27 cellular contexts compared by ENCODE assay signal in the genomic region with DNA sequence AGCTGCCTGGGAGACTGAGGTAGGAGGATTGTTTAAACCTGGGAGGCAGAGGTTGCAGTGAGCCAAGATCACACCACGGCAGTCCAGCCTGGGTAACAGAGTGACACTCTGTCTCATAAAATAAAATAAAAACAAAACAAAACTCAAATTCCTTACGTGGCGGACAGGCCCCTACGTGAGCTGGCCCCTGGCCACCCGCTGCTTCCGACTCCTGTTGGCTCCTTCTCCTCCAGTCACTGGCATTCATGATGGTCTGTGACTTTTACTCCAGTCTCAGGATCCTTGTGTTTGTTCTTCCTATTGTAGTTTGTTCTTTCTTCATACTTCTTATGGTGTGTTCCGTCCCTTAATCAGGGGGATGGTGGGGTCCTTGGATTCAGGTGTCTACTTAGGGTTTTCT.
"Had no signal": no experiment of that assay in that cellular context is flagged by ENCODE, and none has a peak within 500 bp of the region (broad histone marks: within the 10 kb centered on the region; RNA-seq: fewer than 3 reads in every experiment).

No MANE protein-coding gene starts in this region.

- H3K27ac ChIP-seq: neutrophil, pancreas, psoas muscle, skin epidermis, stomach, thoracic aorta, thyroid gland, tibial nerve, upper lobe of right lung, uterus had no signal

- H3K4me1 ChIP-seq: pancreas, psoas muscle, stomach, tibial nerve, upper lobe of right lung, uterus had no signal

- H3K36me3 Mint-ChIP-seq: naive thymus-derived CD4-positive, alpha-beta T cell; natural killer cell; stimulated activated effector memory CD8-positive, alpha-beta T cell treated with anti-CD3 and anti-CD28 coated beads, Interleukin-12 subunit alpha, Interleukin-12 subunit beta, amount 100 ng/mL, for 72 hours; stimulated activated naive B cell treated with anti-CD40 and anti-IgM and Interleukin-4, amounts not matched to agents 10 μg/mL and 1 μg/mL and 100 μg/mL, for 72 hours; type B pancreatic cell had no signal

- H3K27ac Mint-ChIP-seq: naive thymus-derived CD4-positive, alpha-beta T cell; natural killer cell; stimulated activated effector memory CD8-positive, alpha-beta T cell treated with anti-CD3 and anti-CD28 coated beads, Interleukin-12 subunit alpha, Interleukin-12 subunit beta, amount 100 ng/mL, for 72 hours; stimulated activated naive B cell treated with anti-CD40 and anti-IgM and Interleukin-4, amounts not matched to agents 10 μg/mL and 1 μg/mL and 100 μg/mL, for 72 hours; stimulated activated naive CD8-positive, alpha-beta T cell treated with anti-CD3 and anti-CD28 coated beads, Interleukin-15, Interleukin-2, amounts not matched to agents 100 ng/mL and 50 ng/mL, for 24 hours; type B pancreatic cell had no signal

- H3K4me3 ChIP-seq: pancreas, psoas muscle, skin epidermis, smooth muscle cell, stomach, thoracic aorta, thyroid gland, tibial nerve, upper lobe of right lung, uterus had no signal

- DNase-seq: naive thymus-derived CD4-positive, alpha-beta T cell; natural killer cell; nucleus accumbens; pancreas; psoas muscle; right cardiac atrium; stimulated activated CD4-positive, alpha-beta T cell treated with anti-CD3 and anti-CD28 coated beads, Interleukin-15, amount 100 ng/mL, for 24 hours; stimulated activated CD4-positive, alpha-beta T cell treated with anti-CD3 and anti-CD28 coated beads, Interleukin-2, amount 100 ng/mL, for 24 hours; stimulated activated CD4-positive, alpha-beta T cell treated with anti-CD3 and anti-CD28 coated beads, Interleukin-2, amount 100 ng/mL, for 48 hours; stimulated activated CD4-positive, alpha-beta T cell treated with anti-CD3 and anti-CD28 coated beads, Interleukin-4, amount 100 ng/mL, for 24 hours; stimulated activated naive B cell treated with anti-CD40 and anti-IgM and Interleukin-4, amounts not matched to agents 10 μg/mL and 1 μg/mL and 100 μg/mL, for 72 hours; stimulated activated naive CD4-positive, alpha-beta T cell treated with Interleukin-2 at 50 U/mL for 16 hours; stomach; thyroid gland; upper lobe of right lung; uterus had no signal

- H3K4me1 Mint-ChIP-seq: naive thymus-derived CD4-positive, alpha-beta T cell; natural killer cell; stimulated activated effector memory CD8-positive, alpha-beta T cell treated with anti-CD3 and anti-CD28 coated beads, Interleukin-12 subunit alpha, Interleukin-12 subunit beta, amount 100 ng/mL, for 72 hours; stimulated activated naive B cell treated with anti-CD40 and anti-IgM and Interleukin-4, amounts not matched to agents 10 μg/mL and 1 μg/mL and 100 μg/mL, for 72 hours had no signal

- ATAC-seq: naive thymus-derived CD4-positive, alpha-beta T cell; natural killer cell; pancreas; psoas muscle; right cardiac atrium; sciatic nerve; stimulated activated effector memory CD8-positive, alpha-beta T cell treated with anti-CD3 and anti-CD28 coated beads, Interleukin-12 subunit alpha, Interleukin-12 subunit beta, amount 100 ng/mL, for 72 hours; stimulated activated naive B cell treated with anti-CD40 and anti-IgM and Interleukin-4, amounts not matched to agents 10 μg/mL and 1 μg/mL and 100 μg/mL, for 72 hours; upper lobe of right lung had no signal

- H3K27me3 ChIP-seq: neutrophil, pancreas, stomach, thyroid gland, tibial nerve, upper lobe of right lung, uterus had no signal

- H3K4me3 Mint-ChIP-seq: naive thymus-derived CD4-positive, alpha-beta T cell; natural killer cell; nephron; neural crest cell; stimulated activated effector memory CD8-positive, alpha-beta T cell treated with anti-CD3 and anti-CD28 coated beads, Interleukin-12 subunit alpha, Interleukin-12 subunit beta, amount 100 ng/mL, for 72 hours; stimulated activated naive B cell treated with anti-CD40 and anti-IgM and Interleukin-4, amounts not matched to agents 10 μg/mL and 1 μg/mL and 100 μg/mL, for 72 hours; stimulated activated naive CD8-positive, alpha-beta T cell treated with anti-CD3 and anti-CD28 coated beads, Interleukin-15, Interleukin-2, amounts not matched to agents 100 ng/mL and 50 ng/mL, for 24 hours; type B pancreatic cell had no signal

- H3K9me3 ChIP-seq: neutrophil, pancreas, psoas muscle, stomach, thoracic aorta, thyroid gland, tibial nerve, upper lobe of right lung, uterus had no signal

- H3K27me3 Mint-ChIP-seq: naive thymus-derived CD4-positive, alpha-beta T cell; stimulated activated naive CD8-positive, alpha-beta T cell treated with anti-CD3 and anti-CD28 coated beads, Interleukin-15, Interleukin-2, amounts not matched to agents 100 ng/mL and 50 ng/mL, for 24 hours; type B pancreatic cell had no signal

- H3K36me3 ChIP-seq: neutrophil, pancreas, stomach, thoracic aorta, thyroid gland, tibial nerve, upper lobe of right lung, uterus had no signal

- H3K9me3 Mint-ChIP-seq: naive thymus-derived CD4-positive, alpha-beta T cell; natural killer cell; nephron; neural crest cell; stimulated activated effector memory CD8-positive, alpha-beta T cell treated with anti-CD3 and anti-CD28 coated beads, Interleukin-12 subunit alpha, Interleukin-12 subunit beta, amount 100 ng/mL, for 72 hours; stimulated activated naive B cell treated with anti-CD40 and anti-IgM and Interleukin-4, amounts not matched to agents 10 μg/mL and 1 μg/mL and 100 μg/mL, for 72 hours; stimulated activated naive CD8-positive, alpha-beta T cell treated with anti-CD3 and anti-CD28 coated beads, Interleukin-15, Interleukin-2, amounts not matched to agents 100 ng/mL and 50 ng/mL, for 24 hours; type B pancreatic cell had no signal
